22 cellular contexts compared by ENCODE assay signal in genomic region chr3:47409688-47410416, GRCh38. TPM values are rescaled to one million over a fixed set of nuclear protein-coding genes. Genes with fewer than 3 reads are reported as not detected.
A peak's percentile ranks its signal among the peaks of the same experiment; 100 is the strongest.
DNase-seq lines count a peak whose midpoint lies in the region; ATAC-seq, FAIRE-seq and TF ChIP-seq lines count a peak whose summit lies in the region.
"Had no signal": no experiment of that assay in that cellular context is flagged by ENCODE, and none has a peak within 500 bp of the region (broad histone marks: within the 10 kb centered on the region; RNA-seq: fewer than 3 reads in every experiment).

No MANE protein-coding gene starts in this region.

- peaks cover 9% of the 10 kb centered on the region for H4K20me1 ChIP-seq in HepG2 (ENCODE audit: insufficient read depth, low read length)

- H3K4me1 Mint-ChIP-seq in Calu3 (ENCODE audit: low read depth, unreplicated experiment) (no peaks in the 10 kb centered on the region), T-helper 17 cell (peaks cover 9% of the 10 kb centered on the region)
- H3K4me1 Mint-ChIP-seq: CD8-positive, alpha-beta memory T cell; T-cell had no signal

- in situ Hi-C loops in HepG2 (cut with HindIII; ENCODE audit: extremely low pct_ligation_motif_present, low pct_unique_long_range_greater_than_20kb), result no loop called here

- TF ChIP-seq CTCF in Calu3 (IDR thresholded peaks at IDR 0.05; ENCODE audit: unreplicated experiment), result no peak
- TF ChIP-seq CTCF in HepG2 (CRISPR knock-in tag; IDR thresholded peaks at IDR 0.05), result no peak
- TF ChIP-seq CTCF in tibial nerve (IDR thresholded peaks at IDR 0.05), result no peak

- CTCF ChIA-PET in Calu3 (lab: Charles Lee) (no interaction called here), HepG2 (lab: Yijun Ruan, JAX; ENCODE audit: low intra/inter-chr PET ratio, low total read pairs) (no interaction called here)

- DNase-seq in AG20443 (ENCODE audit: low spot score) (peak; percentile 7), Calu3 (no peak), T-helper 17 cell (no peak), HepG2 (ENCODE audit: low spot score) (no peak), NCI-H146 (lab: John Stamatoyannopoulos, UW) (no peak), tibial nerve (ENCODE audit: low spot score in 2 of 2) (no peak)
- DNase-seq: CD8-positive, alpha-beta memory T cell; DMS53; GF-D8; GM23248; Kasumi-1; NCI-H187 treated with DMSO at 0.1 percent for 48 hours; NCI-H226; NCI-H510A treated with DMSO at 0.1 percent for 48 hours; NCI-H82; SJCRH30; T-cell had no signal

- ATAC-seq in T-helper 17 cell, result no peak
- ATAC-seq in HepG2, result no peak
- no peak for ATAC-seq in GM19397 (IDR thresholded peaks at IDR 0.05; ENCODE audit: unreplicated experiment)
- ATAC-seq: T-cell had no signal

- H3K79me2 ChIP-seq in HepG2 (ENCODE audit: insufficient read depth, low read length), result no peaks in the 10 kb centered on the region

- H3K27ac Mint-ChIP-seq in Calu3 (ENCODE audit: unreplicated experiment), result no peak overlapping the region
- no peak overlapping the region for H3K27ac Mint-ChIP-seq in T-helper 17 cell
- H3K27ac Mint-ChIP-seq: CD8-positive, alpha-beta memory T cell; T-cell had no signal

- H3K4me3 ChIP-seq in HepG2 (replicated peaks in 1 of 3; ENCODE audit: insufficient read depth in 1 of 3, low read depth in 2 of 3, low read length in 3 of 3) (no peak overlapping the region), tibial nerve (no peak overlapping the region)
- H3K4me3 ChIP-seq: BLaER1 treated with 17β-estradiol and CSF1 and Interleukin-3, amounts not matched to agents 10 nM and 100 nM; GM23248; HAP-1; Peyer's patch; SJCRH30 had no signal

- H2AFZ ChIP-seq in HepG2 (ENCODE audit: low read length), result no peak overlapping the region
- H2AFZ ChIP-seq: GM23248 had no signal

- H3K27me3 ChIP-seq in HepG2 (ENCODE audit: control insufficient read depth in 1 of 2, insufficient read depth in 2 of 2, low read length in 2 of 2) (no peaks in the 10 kb centered on the region), tibial nerve (no peaks in the 10 kb centered on the region)
- H3K27me3 ChIP-seq: BLaER1 treated with 17β-estradiol and CSF1 and Interleukin-3, amounts not matched to agents 10 nM and 100 nM; Peyer's patch; SJCRH30 had no signal

- peaks cover 54 to 74% of the 10 kb centered on the region in 2 experiments for H3K36me3 ChIP-seq in HepG2 (replicated peaks in 1 of 2; ENCODE audit: control insufficient read depth in 1 of 2, insufficient read depth in 2 of 2, low read length in 2 of 2)
- peaks cover 0 to 92% (median 37%) of the 10 kb centered on the region in 3 donors for H3K36me3 ChIP-seq in tibial nerve

- H3K9me3 ChIP-seq in T-helper 17 cell (ENCODE audit: control insufficient read depth, low read length, poor library complexity, severe bottlenecking) (no peaks in the 10 kb centered on the region), HepG2 (ENCODE audit: low read length) (no peaks in the 10 kb centered on the region), tibial nerve (no peaks in the 10 kb centered on the region)
- H3K9me3 ChIP-seq: BLaER1 treated with 17β-estradiol and CSF1 and Interleukin-3, amounts not matched to agents 10 nM and 100 nM; HAP-1; Peyer's patch; SJCRH30 had no signal

- TF ChIP-seq EP300 in HepG2 (IDR thresholded peaks at IDR 0.05; ENCODE audit: low read depth in 2 of 2, low read length in 2 of 2), result no peak
- TF ChIP-seq EP300 in HepG2 (CRISPR knock-in tag; IDR thresholded peaks at IDR 0.05; ENCODE audit: borderline replicate concordance), result no peak
- no peak for TF ChIP-seq EP300 in tibial nerve (IDR thresholded peaks at IDR 0.05)

- H3K4me1 ChIP-seq in HepG2 (ENCODE audit: insufficient read depth, low read length) (peaks cover 18% of the 10 kb centered on the region), tibial nerve (peaks cover 0 to 39% (median 12%) of the 10 kb centered on the region in 4 donors)
- H3K4me1 ChIP-seq: HAP-1 had no signal

- H3K27me3 Mint-ChIP-seq in Calu3 (ENCODE audit: unreplicated experiment) (no peaks in the 10 kb centered on the region), T-helper 17 cell (no peaks in the 10 kb centered on the region)
- H3K27me3 Mint-ChIP-seq: CD8-positive, alpha-beta memory T cell; T-cell had no signal

- intact Hi-C loops in Calu3 (cut with micrococcal nuclease; ENCODE audit: unreplicated experiment) (no loop called here), HepG2 (cut with micrococcal nuclease; ENCODE audit: unreplicated experiment) (no loop called here)

- TF ChIP-seq POLR2A in HepG2 (IDR thresholded peaks at IDR 0.05; ENCODE audit: insufficient read depth in 1 of 2, low read depth in 2 of 2, low read length in 2 of 2) (no peak), tibial nerve (IDR thresholded peaks at IDR 0.05) (no peak)

- H3K4me2 ChIP-seq in HepG2 (ENCODE audit: low read depth, low read length), result no peak overlapping the region
- H3K4me2 ChIP-seq: BLaER1 treated with 17β-estradiol and CSF1 and Interleukin-3, amounts not matched to agents 10 nM and 100 nM had no signal

- 97% methylated on average over 13 of the region's 26 CpGs for WGBS in HepG2 (ENCODE audit: low lambda C conversion rate)
- WGBS in tibial nerve, 2 donors, result 91 to 92% methylated on average over 17 to 26 of the region's 26 CpGs

- H3K4me3 Mint-ChIP-seq in Calu3 (ENCODE audit: low read depth, unreplicated experiment) (no peak overlapping the region), T-helper 17 cell (peak overlapping the region; percentile 64)
- H3K4me3 Mint-ChIP-seq: CD8-positive, alpha-beta memory T cell; T-cell had no signal

- no peak for TF ChIP-seq RAD21 in HepG2 (CRISPR knock-in tag; IDR thresholded peaks at IDR 0.05)

- H3K36me3 Mint-ChIP-seq in Calu3 (ENCODE audit: insufficient read depth, unreplicated experiment) (peaks cover 49% of the 10 kb centered on the region), T-helper 17 cell (ENCODE audit: low read depth) (peaks cover 4% of the 10 kb centered on the region)

- H3K27ac ChIP-seq in HepG2 (ENCODE audit: extremely low read length, insufficient read depth, low read length), result no peak overlapping the region
- H3K27ac ChIP-seq in tibial nerve, result peak overlapping the region in 1 of 4 donors; percentile 20
- H3K27ac ChIP-seq: BLaER1 treated with 17β-estradiol and CSF1 and Interleukin-3, amounts not matched to agents 10 nM and 100 nM; GM23248; Peyer's patch; SJCRH30 had no signal

- H3K9ac ChIP-seq in HepG2 (ENCODE audit: insufficient read depth, low read depth, low read length), result no peak overlapping the region
- H3K9ac ChIP-seq: BLaER1 treated with 17β-estradiol and CSF1 and Interleukin-3, amounts not matched to agents 10 nM and 100 nM; GM23248 had no signal

- BruUV-seq in Calu3 (replicated peaks; lab: Mats Ljungman, UMichigan) (TSS peak; percentile 12), HepG2 (replicated peaks; lab: Mats Ljungman, UMichigan) (no TSS peak)

- POLR2A ChIA-PET in HepG2 (lab: Yijun Ruan, JAX), result no interaction called here

- FAIRE-seq in HepG2 (lab: Jason Lieb, UNC), result no peak
- FAIRE-seq: D721Med had no signal

- no peaks in the 10 kb centered on the region for H3K9me3 Mint-ChIP-seq in Calu3 (ENCODE audit: low read depth, unreplicated experiment)
- H3K9me3 Mint-ChIP-seq: CD8-positive, alpha-beta memory T cell; T-cell had no signal

TF ChIP-seq in HepG2, 621 proteins besides CTCF, POLR2A, EP300 and RAD21 (continues in another document):
- TF ChIP-seq SKIL (CRISPR knock-in tag; IDR thresholded peaks at IDR 0.05; ENCODE audit: borderline replicate concordance) (no peak), ZKSCAN1 (IDR thresholded peaks at IDR 0.05; ENCODE audit: low read length) (no peak), NCOA2 (CRISPR knock-in tag; IDR thresholded peaks at IDR 0.05) (no peak), ZNF562 (CRISPR knock-in tag; IDR thresholded peaks at IDR 0.05; ENCODE audit: borderline replicate concordance) (no peak), TCF7L2 (IDR thresholded peaks at IDR 0.05; ENCODE audit: low read depth, low read length) (no peak)

RNA-seq across cellular contexts. Expression of gene PTPN23, which starts 29.0 kb away (rescaled TPM):
- 49.7 and 57.6 TPM in 2 replicates for total RNA-seq in Calu3 (2022)
- 10 to 100 TPM; 36.8 to 38.6 TPM for total RNA-seq in T-helper 17 cell
- total RNA-seq in HepG2 (2016; rRNA removed; fragmentation: Illumina TruSeq; extraction: Trizol), result 3.7 and 13.2 TPM in 2 replicates
- 1.3 and 3.2 TPM in 2 replicates for total RNA-seq in HepG2 (2016; cell fraction: cytosol; rRNA removed; fragmentation: Illumina TruSeq; extraction: Trizol; ENCODE audit: low read depth)
- total RNA-seq in HepG2 (2016; cell fraction: insoluble cytoplasmic fraction; rRNA removed; fragmentation: Illumina TruSeq; extraction: Trizol), result 4.7 and 9.4 TPM in 2 replicates
- total RNA-seq in HepG2 (2016; cell fraction: membrane; rRNA removed; fragmentation: Illumina TruSeq; extraction: Trizol), result 3.7 and 4.3 TPM in 2 replicates
- total RNA-seq in HepG2 (2016; cell fraction: nucleus; rRNA removed; fragmentation: Illumina TruSeq; extraction: Trizol), result 12.0 and 16.8 TPM in 2 replicates
- polyA plus RNA-seq in HepG2 (2011; rRNA removed), result 2.3 and 3.2 TPM in 2 replicates
- polyA plus RNA-seq in HepG2 (2011; cell fraction: cytosol; rRNA removed), result 0.62 and 0.71 TPM in 2 replicates
- 24.4 and 28.9 TPM in 2 replicates for polyA plus RNA-seq in HepG2 (2011; cell fraction: nucleus; rRNA removed)
- 13.7 and 19.4 TPM in 2 replicates for polyA plus RNA-seq in HepG2 (2012)
- 1.3 and 1.5 TPM in 2 replicates for polyA plus RNA-seq in HepG2 (2016; cell fraction: cytosol; fragmentation: Illumina TruSeq; extraction: Trizol; ENCODE audit: low read depth)
- polyA plus RNA-seq in HepG2 (2016; cell fraction: insoluble cytoplasmic fraction; fragmentation: Illumina TruSeq; extraction: Trizol; ENCODE audit: low read depth), result 6.7 and 10.8 TPM in 2 replicates
- polyA plus RNA-seq in HepG2 (2016; cell fraction: membrane; fragmentation: Illumina TruSeq; extraction: Trizol; ENCODE audit: low read depth), result 2.6 and 3.1 TPM in 2 replicates
- polyA plus RNA-seq in HepG2 (2016; cell fraction: nucleus; fragmentation: Illumina TruSeq; extraction: Trizol; ENCODE audit: insufficient read depth, low read depth), result 27.3 and 29.1 TPM in 2 replicates
- 14.1 and 14.5 TPM in 2 replicates for polyA minus RNA-seq in HepG2 (2011; rRNA and poly(A)+ RNA removed; ENCODE audit: low replicate concordance)
- polyA minus RNA-seq in HepG2 (2011; cell fraction: cytosol; rRNA and poly(A)+ RNA removed), result 8.0 and 8.9 TPM in 2 replicates
- 18.3 and 19.1 TPM in 2 replicates for polyA minus RNA-seq in HepG2 (2011; cell fraction: nucleus; rRNA and poly(A)+ RNA removed)
- 100 to 1,000 TPM in 2 of 4 donors, 10 to 100 TPM in 2; 30.8 to 277 (median 90.7) TPM for total RNA-seq in tibial nerve
